9 cellular contexts compared by ENCODE assay signal in the genomic region with DNA sequence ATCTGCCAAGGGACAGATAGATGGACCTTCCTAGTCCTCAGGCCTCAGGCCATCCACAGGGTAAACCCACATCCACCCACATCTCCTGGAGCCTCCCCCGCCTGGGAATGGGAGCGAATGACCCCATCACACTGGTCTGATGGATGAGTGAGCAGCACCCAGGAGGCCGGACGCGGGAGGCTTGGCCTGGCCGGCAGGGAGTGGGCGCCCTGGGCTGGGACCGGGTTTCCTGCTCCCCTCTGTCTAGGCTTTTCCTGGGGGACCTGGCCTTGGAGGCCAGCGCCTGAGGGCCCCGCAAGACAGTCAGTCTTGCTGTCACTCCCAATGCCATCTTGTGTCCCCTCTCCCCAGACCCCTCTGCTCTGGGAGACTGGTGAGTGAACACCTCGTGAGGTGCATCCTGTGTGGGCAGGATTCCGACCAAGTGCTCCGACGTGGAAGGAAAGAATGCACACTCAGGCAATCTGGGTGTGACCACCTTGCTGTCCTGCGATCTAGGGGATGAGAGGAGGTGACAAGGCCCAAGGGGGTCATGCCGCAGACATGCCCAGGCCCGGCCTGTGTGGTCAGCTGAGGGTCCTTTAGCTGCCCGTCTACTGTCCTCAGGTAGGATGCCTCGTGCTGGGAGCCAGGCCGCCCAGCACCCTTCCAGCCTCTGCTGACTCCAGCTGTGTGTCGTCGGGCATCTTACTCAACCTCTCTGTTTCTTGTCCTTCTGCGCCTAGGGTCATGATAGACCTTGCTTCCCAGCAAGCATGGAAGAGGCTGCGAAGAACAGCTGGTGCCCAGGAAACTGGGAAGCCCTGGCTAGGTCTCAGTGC. TPM values are rescaled to one million over a fixed set of nuclear protein-coding genes. Genes with fewer than 3 reads are reported as not detected.
DNase-seq lines count a peak whose midpoint lies in the region; TF ChIP-seq lines count a peak whose summit lies in the region.
"Had no signal": no experiment of that assay in that cellular context is flagged by ENCODE, and none has a peak within 500 bp of the region (broad histone marks: within the 10 kb centered on the region; RNA-seq: fewer than 3 reads in every experiment).

No MANE protein-coding gene starts in this region.

- 90 to 96% methylated on average over 14 to 16 of the region's 24 CpGs for WGBS in thyroid gland, 2 donors
- WGBS in mammary epithelial cell (ENCODE audit: low coverage, missing lambda C conversion rate), result 87% methylated on average over 15 of the region's 24 CpGs

- CTCF ChIA-PET in HEK293 (lab: Yijun Ruan, JAX), result interaction anchor here (0.6 to 10.6 kb wide), 5 partner anchors 9 to 334 kb away, joined by 3 to 251 read pairs (median 3); no protein-coding TSS in a partner anchor
- CTCF ChIA-PET in mammary epithelial cell (lab: Charles Lee; ENCODE audit: low non-redundant PET), result no interaction called here

- H3K36me3 ChIP-seq in HEK293 (ENCODE audit: control insufficient read depth in 2 of 2, insufficient read depth in 1 of 2, low read length in 2 of 2) (no peaks in the 10 kb centered on the region), adipocyte (ENCODE audit: control insufficient read depth, insufficient read depth, low read length, severe bottlenecking) (no peaks in the 10 kb centered on the region), thyroid gland (no peaks in the 10 kb centered on the region), mammary epithelial cell (ENCODE audit: insufficient read depth, low read length) (no peaks in the 10 kb centered on the region)
- H3K36me3 ChIP-seq: ascending aorta had no signal

- TF ChIP-seq CTCF in HEK293 (tag by site-specific recombination; IDR thresholded peaks at IDR 0.05) (no peak), thyroid gland (IDR thresholded peaks at IDR 0.05) (no peak), mammary epithelial cell (conservative IDR thresholded peaks at IDR 0.05 in 1 of 2, IDR thresholded peaks at IDR 0.05 in 1 of 2; ENCODE audit: extremely low read depth in 1 of 2, insufficient read depth in 1 of 2, low read depth in 1 of 2, low read length in 2 of 2) (no peak)

- H3K27ac ChIP-seq in HEK293 (ENCODE audit: extremely low read depth, low read depth, low read length) (no peak overlapping the region), thyroid gland (peak overlapping the region in 2 of 3 donors; percentile 47 to 67), mammary epithelial cell (ENCODE audit: insufficient read depth, low read depth, low read length) (no peak overlapping the region)

- peak overlapping the region; percentile 76 for H3K9ac ChIP-seq in adipocyte (ENCODE audit: low read length)
- no peak overlapping the region for H3K9ac ChIP-seq in mammary epithelial cell (ENCODE audit: insufficient read depth, low read length)

- no peak for TF ChIP-seq POLR2A in thyroid gland (IDR thresholded peaks at IDR 0.05)

- dilution Hi-C loops in mammary epithelial cell (cut with HindIII; ENCODE audit: low sequenced_read_pairs), result loop anchor here (10.0 to 25.0 kb wide), 3 partner anchors 141 to 434 kb away; a partner anchor contains a TSS

- H3K4me2 ChIP-seq in mammary epithelial cell (ENCODE audit: insufficient read depth, low read depth, low read length), result no peak overlapping the region

- no peak overlapping the region for H2AFZ ChIP-seq in mammary epithelial cell (ENCODE audit: low read depth, low read length)

- BruUV-seq in mammary epithelial cell (replicated peaks; lab: Mats Ljungman, UMichigan), result no TSS peak

- H3K27me3 ChIP-seq in adipocyte (replicated peaks; ENCODE audit: control insufficient read depth, insufficient read depth, low read length), result no peaks in the 10 kb centered on the region
- H3K27me3 ChIP-seq in thyroid gland, result no peaks in the 10 kb centered on the region
- H3K27me3 ChIP-seq in mammary epithelial cell (ENCODE audit: insufficient read depth, low read length), result no peaks in the 10 kb centered on the region
- H3K27me3 ChIP-seq: ascending aorta had no signal

- POLR2A ChIA-PET in HEK293 (lab: Yijun Ruan, JAX), result no interaction called here

- no peaks in the 10 kb centered on the region for H4K20me1 ChIP-seq in mammary epithelial cell (ENCODE audit: insufficient read depth, low read length)

- H3K79me2 ChIP-seq in mammary epithelial cell (ENCODE audit: insufficient read depth, low read length), result peaks cover 2% of the 10 kb centered on the region

- intact Hi-C loops in thyroid gland (cut with DNase I) (no loop called here), mammary epithelial cell (cut with micrococcal nuclease) (no loop called here)

- DNase-seq in adipocyte (ENCODE audit: low read depth) (no peak), kidney glomerular epithelial cell (lab: John Stamatoyannopoulos, UW) (peak; percentile 35), thyroid gland (no peak), dedifferentiated amniotic fluid mesenchymal stem cell (ENCODE audit: extremely low spot score) (no peak), NCI-H1694 treated with DMSO at 0.1 percent for 48 hours (lab: John Stamatoyannopoulos, UW) (no peak), mammary epithelial cell (no peak)
- DNase-seq: naive B cell had no signal

- in situ Hi-C loops in mammary epithelial cell (cut with MboI; ENCODE audit: low sequenced_read_pairs in 2 of 2), result loop anchor here (25.0 kb wide), 1 partner anchor 534 kb away; a partner anchor contains a TSS

- H3K4me1 ChIP-seq in HEK293 (ENCODE audit: control insufficient read depth, insufficient read depth, low read length) (no peaks in the 10 kb centered on the region; the same call in 1 of the 2 replicates), adipocyte (ENCODE audit: control insufficient read depth, insufficient read depth, low read length) (peaks cover 40% of the 10 kb centered on the region), thyroid gland (peaks cover 31 to 78% of the 10 kb centered on the region in 2 donors), mammary epithelial cell (ENCODE audit: insufficient read depth, low read length) (peaks cover 33% of the 10 kb centered on the region)

- H3K9me3 ChIP-seq in HEK293 (ENCODE audit: control insufficient read depth, insufficient read depth, low read depth, low read length) (no peaks in the 10 kb centered on the region), adipocyte (ENCODE audit: control insufficient read depth, low read length) (no peaks in the 10 kb centered on the region), thyroid gland (no peaks in the 10 kb centered on the region), mammary epithelial cell (replicated peaks; ENCODE audit: insufficient read depth, low read length) (no peaks in the 10 kb centered on the region)
- H3K9me3 ChIP-seq: ascending aorta had no signal

- H3K4me3 ChIP-seq in HEK293 (ENCODE audit: low read depth, low read length) (no peak overlapping the region), adipocyte (ENCODE audit: low read length) (no peak overlapping the region), thyroid gland (replicated peaks in 1 of 3) (no peak overlapping the region), mammary epithelial cell (replicated peaks in 1 of 3; ENCODE audit: insufficient read depth in 1 of 3, low read depth in 2 of 3, low read length in 3 of 3) (no peak overlapping the region)
- H3K4me3 ChIP-seq: ascending aorta had no signal

TF ChIP-seq in HEK293, 187 proteins besides CTCF, POLR2A, EP300 and RAD21:
- TF ChIP-seq ZSCAN16 (tag by site-specific recombination; IDR thresholded peaks at IDR 0.05) (no peak), EGR2 (tag by site-specific recombination; IDR thresholded peaks at IDR 0.05; ENCODE audit: low read depth) (peak; percentile 47), ZNF768 (tag by site-specific recombination; IDR thresholded peaks at IDR 0.05) (peak; percentile 95; the same call in 1 of the 2 replicates), ZEB2 (tag by site-specific recombination; IDR thresholded peaks at IDR 0.05) (no peak), ZNF426 (tag by site-specific recombination; IDR thresholded peaks at IDR 0.05) (no peak), ZNF394 (tag by site-specific recombination; IDR thresholded peaks at IDR 0.05; ENCODE audit: borderline replicate concordance) (no peak), ZNF324 (tag by site-specific recombination; IDR thresholded peaks at IDR 0.05) (no peak), ZNF624 (tag by site-specific recombination; IDR thresholded peaks at IDR 0.05) (no peak), ZFHX2 (tag by site-specific recombination; conservative IDR thresholded peaks at IDR 0.05) (peak; percentile 56; the same call in 1 of the 2 replicates), ZFP41 (tag by site-specific recombination; IDR thresholded peaks at IDR 0.05; ENCODE audit: borderline replicate concordance) (no peak), ZNF510 (tag by site-specific recombination; IDR thresholded peaks at IDR 0.05; ENCODE audit: insufficient replicate concordance) (no peak)

RNA-seq across cellular contexts. Expression of a gene that starts 26.5 kb away (rescaled TPM):
- total RNA-seq in thyroid gland (1 to 10 TPM in 2 of 4 donors, under 1 TPM in 1, not detected in 1; 0.83 to 4.3 (median 2.5) TPM), mammary epithelial cell (under 1 TPM; 0.31 to 0.50 TPM)
- 0.15 TPM for polyA plus RNA-seq in mammary epithelial cell
- polyA minus RNA-seq in mammary epithelial cell, result 0.21 TPM
- total RNA-seq: ascending aorta had no signal

Comparison
In these comparisons a context has a peak if more than half of its experiments do, and no peak if none do; other contexts are left out.
1. H3K27ac ChIP-seq: peak in thyroid gland (2 of 3); none in HEK293 (single experiment) and mammary epithelial cell (single experiment).